ENCODE assay signal across 8 cellular contexts in genomic region chr20:25853718-25854381, GRCh38.
A peak's percentile ranks its signal among the peaks of the same experiment; 100 is the strongest.
DNase-seq lines count a peak whose midpoint lies in the region; ATAC-seq and TF ChIP-seq lines count a peak whose summit lies in the region.
"Not testable (repeated sequence)": the region's sequence is repeated elsewhere in the genome, so short reads cannot be mapped to it uniquely, and the experiment has no call there.

No MANE protein-coding gene starts in this region.

- peaks cover 10% of the 10 kb centered on the region for H3K27me3 ChIP-seq in gastroesophageal sphincter
- H3K27me3 ChIP-seq in trophoblast cell (ENCODE audit: insufficient read depth, low read length); stomach smooth muscle (ENCODE audit: control insufficient read depth in 1 of 2, insufficient read depth in 2 of 2, low read length in 2 of 2): not testable (repeated sequence)

- peak overlapping the region; percentile 3 to 83 (median 80) for H3K27ac ChIP-seq in gastroesophageal sphincter
- not testable (repeated sequence) for H3K27ac ChIP-seq in trophoblast cell (ENCODE audit: low read depth, low read length)
- peak overlapping the region; percentile 49 for H3K27ac ChIP-seq in stomach smooth muscle (ENCODE audit: low read length)

- H3K27me3 Mint-ChIP-seq in T-helper 17 cell: peaks cover 45% of the 10 kb centered on the region

- H4K8ac ChIP-seq in trophoblast cell (ENCODE audit: low read depth, low read length): not testable (repeated sequence)

- not testable (repeated sequence) for H2AK5ac ChIP-seq in trophoblast cell (ENCODE audit: low read length)

- not testable (repeated sequence) for H3K79me2 ChIP-seq in trophoblast cell (ENCODE audit: control insufficient read depth, insufficient read depth, low read length, poor library complexity)

- H3K14ac ChIP-seq in trophoblast cell (ENCODE audit: low read length): not testable (repeated sequence)

- not testable (repeated sequence) for H3K9ac ChIP-seq in trophoblast cell (ENCODE audit: low read length)
- H3K9ac ChIP-seq in stomach smooth muscle (ENCODE audit: low read length in 2 of 2): peak overlapping the region; percentile 58 to 72

- not testable (repeated sequence) for H2BK120ac ChIP-seq in trophoblast cell (ENCODE audit: insufficient read depth, low read length, poor library complexity)

- H3K4me3 ChIP-seq in gastroesophageal sphincter (peak overlapping the region; percentile 68 to 76), stomach smooth muscle (ENCODE audit: low read length in 2 of 2) (peak overlapping the region; percentile 62 to 76)
- H3K4me3 ChIP-seq in trophoblast cell (ENCODE audit: low read depth, low read length): not testable (repeated sequence)

- ATAC-seq in HG02610 (IDR thresholded peaks at IDR 0.05; ENCODE audit: unreplicated experiment) (peak; percentile 61), T-helper 17 cell (peak; percentile 78), gastroesophageal sphincter (peak; percentile 90)

- 0% methylated on average over 6 to 18 of the region's 55 CpGs for WGBS in gastroesophageal sphincter (ENCODE audit: low coverage in 1 of 2), 2 donors
- WGBS in trophoblast cell (ENCODE audit: extremely low coverage, insufficient coverage, insufficient read length): no CpG with 5 or more reads among the region's 55 CpGs

- H3K36me3 Mint-ChIP-seq in T-helper 17 cell (ENCODE audit: low read depth): not testable (repeated sequence)

- not testable (repeated sequence) for H3K23ac ChIP-seq in trophoblast cell (ENCODE audit: low read length)

- not testable (repeated sequence) for H3K4me2 ChIP-seq in trophoblast cell (ENCODE audit: low read length)

- H2AFZ ChIP-seq in trophoblast cell (ENCODE audit: insufficient read depth, low read length, poor library complexity): not testable (repeated sequence)

- H3K79me1 ChIP-seq in trophoblast cell (ENCODE audit: low read length): not testable (repeated sequence)

- H2BK5ac ChIP-seq in trophoblast cell (ENCODE audit: low read depth, low read length, poor library complexity): not testable (repeated sequence)

- peak overlapping the region; percentile 93 for H3K4me3 Mint-ChIP-seq in T-helper 17 cell

- TF ChIP-seq EP300 in gastroesophageal sphincter (IDR thresholded peaks at IDR 0.05): not testable (repeated sequence)

- H3K4ac ChIP-seq in trophoblast cell (ENCODE audit: low read depth, low read length): not testable (repeated sequence)

- not testable (repeated sequence) for H4K91ac ChIP-seq in trophoblast cell (ENCODE audit: low read depth, low read length)

- peak in 1 of 4 experiments; percentile 11 for TF ChIP-seq CTCF in gastroesophageal sphincter (IDR thresholded peaks at IDR 0.05)

- not testable (repeated sequence) for H4K12ac ChIP-seq in trophoblast cell (ENCODE audit: low read depth, low read length)

- not testable (repeated sequence) for H3K18ac ChIP-seq in trophoblast cell (ENCODE audit: low read length)

- H3K4me1 ChIP-seq in gastroesophageal sphincter: peaks cover 0 to 31% (median 11%) of the 10 kb centered on the region in 3 donors
- not testable (repeated sequence) for H3K4me1 ChIP-seq in trophoblast cell (ENCODE audit: control insufficient read depth in 1 of 2, insufficient read depth in 2 of 2, low read length in 2 of 2)
- peaks cover 14% of the 10 kb centered on the region for H3K4me1 ChIP-seq in stomach smooth muscle (ENCODE audit: control insufficient read depth, insufficient read depth, low read length)

- not testable (repeated sequence) for H3K9me3 ChIP-seq in T-helper 17 cell (ENCODE audit: control insufficient read depth, low read length, poor library complexity, severe bottlenecking); gastroesophageal sphincter; trophoblast cell (ENCODE audit: insufficient read depth, low read depth, low read length); stomach smooth muscle (ENCODE audit: control insufficient read depth in 2 of 2, low read length in 2 of 2)

- H3K36me3 ChIP-seq in gastroesophageal sphincter; trophoblast cell (ENCODE audit: control insufficient read depth in 1 of 2, insufficient read depth in 2 of 2, low read length in 2 of 2); stomach smooth muscle (ENCODE audit: control insufficient read depth in 2 of 2, insufficient read depth in 2 of 2, low read length in 2 of 2): not testable (repeated sequence)

- peaks cover 30% of the 10 kb centered on the region for H3K4me1 Mint-ChIP-seq in T-helper 17 cell

- peak in 1 of 2 donors; percentile 17 for TF ChIP-seq POLR2A in gastroesophageal sphincter (IDR thresholded peaks at IDR 0.05)

- H3K27ac Mint-ChIP-seq in T-helper 17 cell: peak overlapping the region; percentile 92

- H2BK12ac ChIP-seq in trophoblast cell (ENCODE audit: low read length): not testable (repeated sequence)

- DNase-seq in EH (ENCODE audit: low read depth): peak; percentile 87
- peak; percentile 71 for DNase-seq in NCI-H1436 (lab: John Stamatoyannopoulos, UW)
- DNase-seq in T-helper 17 cell: peak; percentile 63 to 72 (median 65)
- DNase-seq in activated naive CD4-positive, alpha-beta T cell treated with anti-CD3 and anti-CD28 coated beads, Interleukin-2, amount 50 U/mL, for 16 hours: peak; percentile 82
- DNase-seq in trophoblast cell: peak; percentile 47 to 81
